2 cellular contexts compared by ENCODE assay signal in genomic region chr9:135983745-135984710, GRCh38.
TF ChIP-seq lines count a peak whose summit lies in the region.

No MANE protein-coding gene starts in this region.

TF ChIP-seq in HEK293, 187 proteins besides CTCF, POLR2A, EP300 and RAD21 (continued from another document and continues in another):
- TF ChIP-seq KLF17 (tag by site-specific recombination; IDR thresholded peaks at IDR 0.05), result no peak
- peak; percentile 52; the same call in 1 of the 2 replicates for TF ChIP-seq ZNF24 (tag by site-specific recombination; IDR thresholded peaks at IDR 0.05)
- no peak for TF ChIP-seq BCL11A (tag by site-specific recombination; IDR thresholded peaks at IDR 0.05; ENCODE audit: low read depth)
- TF ChIP-seq GFI1B (tag by site-specific recombination; IDR thresholded peaks at IDR 0.05), result no peak
- no peak for TF ChIP-seq TRIM28 (IDR thresholded peaks at IDR 0.05; ENCODE audit: borderline replicate concordance, low read length)
- peak; percentile 92 for TF ChIP-seq ZNF610 (tag by site-specific recombination; IDR thresholded peaks at IDR 0.05; ENCODE audit: borderline replicate concordance)
- TF ChIP-seq ZNF658 (tag by site-specific recombination; IDR thresholded peaks at IDR 0.05), result no peak
- peak; percentile 57 for TF ChIP-seq ZBTB8A (tag by site-specific recombination; IDR thresholded peaks at IDR 0.05)
- peak; percentile 19; the same call in 1 of the 2 replicates for TF ChIP-seq PATZ1 (tag by site-specific recombination; IDR thresholded peaks at IDR 0.05)
- no peak for TF ChIP-seq RBAK (tag by site-specific recombination; IDR thresholded peaks at IDR 0.05)
- no peak for TF ChIP-seq ZNF48 (tag by site-specific recombination; IDR thresholded peaks at IDR 0.05)
- peak; percentile 55 for TF ChIP-seq ZBTB20 (tag by site-specific recombination; IDR thresholded peaks at IDR 0.05)
- no peak for TF ChIP-seq ZSCAN5A (tag by site-specific recombination; IDR thresholded peaks at IDR 0.05)
- no peak for TF ChIP-seq MYNN (tag by site-specific recombination; IDR thresholded peaks at IDR 0.05; ENCODE audit: borderline replicate concordance)
- no peak for TF ChIP-seq PRDM2 (tag by site-specific recombination; IDR thresholded peaks at IDR 0.05; ENCODE audit: borderline replicate concordance)
- no peak for TF ChIP-seq ZNF621 (tag by site-specific recombination; IDR thresholded peaks at IDR 0.05)

TF ChIP-seq in K562, 482 proteins besides CTCF, POLR2A, EP300 and RAD21 (continued from another document and continues in another):
- TF ChIP-seq ZBTB11 (CRISPR knock-in tag; IDR thresholded peaks at IDR 0.05) (peak in 1 of 3 experiments; percentile 48; a peak in 1 of 6 replicates), CBX3 (IDR thresholded peaks at IDR 0.05; ENCODE audit: borderline replicate concordance in 1 of 2, low read length in 2 of 2) (peak in 1 of 2 experiments; percentile 75; a peak in 1 of 3 replicates), ZNF79 (CRISPR knock-in tag; IDR thresholded peaks at IDR 0.05; ENCODE audit: low read depth) (no peak), TGIF2 (CRISPR knock-in tag; IDR thresholded peaks at IDR 0.05) (no peak), SAFB2 (IDR thresholded peaks at IDR 0.05; ENCODE audit: borderline replicate concordance, low read depth, low read length, severe bottlenecking) (no peak), KLF1 (tag; IDR thresholded peaks at IDR 0.05) (no peak), TEAD4 (IDR thresholded peaks at IDR 0.05; ENCODE audit: low read length) (peak; percentile 40; the same call in 1 of the 2 replicates), TEAD4 (CRISPR knock-in tag; IDR thresholded peaks at IDR 0.05; ENCODE audit: borderline replicate concordance) (no peak), MGA (IDR thresholded peaks at IDR 0.05) (peak; percentile 88), NR0B1 (IDR thresholded peaks at IDR 0.05; ENCODE audit: partially characterized antibody) (no peak), RAD51 (IDR thresholded peaks at IDR 0.05; ENCODE audit: borderline replicate concordance, low read depth) (no peak), FOXP1 (CRISPR knock-in tag; IDR thresholded peaks at IDR 0.05) (no peak), L3MBTL2 (IDR thresholded peaks at IDR 0.05) (peak; percentile 96), E2F6 (IDR thresholded peaks at IDR 0.05; ENCODE audit: borderline replicate concordance in 1 of 2, extremely low read depth in 1 of 2, insufficient read depth in 1 of 2, insufficient read length in 1 of 2, low read depth in 1 of 2, low read length in 1 of 2, poor library complexity in 1 of 2, severe bottlenecking in 1 of 2) (peak; percentile 54 to 96), ZNF695 (CRISPR knock-in tag; IDR thresholded peaks at IDR 0.05) (no peak), ZNF263 (CRISPR knock-in tag; IDR thresholded peaks at IDR 0.05; ENCODE audit: borderline replicate concordance) (no peak), CBX5 (IDR thresholded peaks at IDR 0.05; ENCODE audit: borderline replicate concordance, low read depth) (no peak), VEZF1 (CRISPR knock-in tag; IDR thresholded peaks at IDR 0.05) (0 out of 2 replicates have a peak, but pooled peaks have one; percentile 19), MAZ (CRISPR knock-in tag; conservative IDR thresholded peaks at IDR 0.05 in 1 of 2, IDR thresholded peaks at IDR 0.05 in 1 of 2) (0 out of 4 replicates have a peak, but pooled peaks of 1 of the 2 experiments have one; percentile 13), ZBTB7A (IDR thresholded peaks at IDR 0.05; ENCODE audit: borderline replicate concordance, control insufficient read depth, low read depth, low read length) (peak; percentile 13; the same call in 1 of the 2 replicates), TEAD1 (CRISPR knock-in tag; IDR thresholded peaks at IDR 0.05) (peak in 1 of 2 experiments; percentile 45; a peak in 1 of 4 replicates), CXXC5 (CRISPR knock-in tag; IDR thresholded peaks at IDR 0.05) (peak; percentile 76), NR2F6 (CRISPR knock-in tag; IDR thresholded peaks at IDR 0.05) (no peak), HMBOX1 (IDR thresholded peaks at IDR 0.05) (no peak), DLX4 (CRISPR knock-in tag; IDR thresholded peaks at IDR 0.05) (no peak), ZNF232 (CRISPR knock-in tag; IDR thresholded peaks at IDR 0.05) (no peak), COPS2 (conservative IDR thresholded peaks at IDR 0.05) (no peak), MAX (CRISPR knock-in tag; IDR thresholded peaks at IDR 0.05) (peak; percentile 52), ZNF785 (CRISPR knock-in tag; IDR thresholded peaks at IDR 0.05) (no peak), PHB (CRISPR knock-in tag; IDR thresholded peaks at IDR 0.05) (no peak), SNRNP70 (optimal IDR thresholded peaks at IDR 0.05; ENCODE audit: low read depth, low read length) (no peak)
